ENCODE assay signal across 1 cellular context in genomic region chr1:171310661-171311087, GRCh38.
TF ChIP-seq lines count a peak whose summit lies in the region.

No MANE protein-coding gene starts in this region.

TF ChIP-seq in GM23338, 12 proteins besides CTCF, POLR2A, EP300 and RAD21 (continued from another document):
- TF ChIP-seq ZNF462 (CRISPR knock-in tag; IDR thresholded peaks at IDR 0.05): no peak
- no peak for TF ChIP-seq ETS1 (IDR thresholded peaks at IDR 0.05)
- TF ChIP-seq REST (IDR thresholded peaks at IDR 0.05; ENCODE audit: unreplicated experiment): no peak
